In the genomic region with DNA sequence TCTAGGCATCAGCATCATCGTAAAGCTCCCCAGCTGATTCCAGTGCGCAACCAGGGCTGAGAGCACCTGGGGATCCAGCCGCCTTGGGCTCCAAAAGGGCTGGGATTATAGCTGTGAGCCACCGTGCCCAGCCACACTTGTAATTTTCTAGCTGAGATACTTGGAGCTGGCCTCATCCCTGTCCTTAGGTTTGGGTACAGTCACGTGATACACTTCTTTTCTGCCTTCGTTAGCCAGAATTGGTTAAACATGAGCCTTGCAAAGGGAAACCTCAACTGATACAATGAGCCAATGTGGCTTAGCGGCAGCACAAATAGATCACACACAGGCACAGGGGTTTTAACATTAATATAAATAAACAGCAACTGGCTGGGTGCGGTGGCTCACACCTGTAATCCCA, we compare ENCODE assay signal across 28 cellular contexts.
A peak's percentile ranks its signal among the peaks of the same experiment; 100 is the strongest.
DNase-seq lines count a peak whose midpoint lies in the region; ATAC-seq, FAIRE-seq and TF ChIP-seq lines count a peak whose summit lies in the region.
"Had no signal": no experiment of that assay in that cellular context is flagged by ENCODE, and none has a peak within 500 bp of the region (broad histone marks: within the 10 kb centered on the region; RNA-seq: fewer than 3 reads in every experiment).

No MANE protein-coding gene starts in this region.

- no peak overlapping the region for H3K9ac ChIP-seq in colonic mucosa (ENCODE audit: low read depth in 2 of 2, low read length in 2 of 2)
- H3K9ac ChIP-seq: BLaER1 had no signal

- 84% methylated on average over 8 of the region's 8 CpGs for WGBS in A549 (ENCODE audit: missing lambda C conversion rate)

- TF ChIP-seq POLR2A in A549 (IDR thresholded peaks at IDR 0.05; ENCODE audit: low read length) = no peak

- no peaks in the 10 kb centered on the region for H3K36me3 ChIP-seq in colonic mucosa
- H3K36me3 ChIP-seq: BE2C, BLaER1 had no signal

- ATAC-seq in A549 (no peak), GM21515 (IDR thresholded peaks at IDR 0.05; ENCODE audit: unreplicated experiment) (no peak)
- no peak for ATAC-seq in stimulated activated memory B cell treated with anti-CD40 and anti-IgM and Interleukin-4, amounts not matched to agents 10 μg/mL and 1 μg/mL and 100 μg/mL, for 72 hours
- ATAC-seq: GM12878 had no signal

- no peaks in the 10 kb centered on the region for H3K36me3 Mint-ChIP-seq in stimulated activated memory B cell treated with anti-CD40 and anti-IgM and Interleukin-4, amounts not matched to agents 10 μg/mL and 1 μg/mL and 100 μg/mL, for 72 hours
- no peaks in the 10 kb centered on the region for H3K36me3 Mint-ChIP-seq in endothelial cell (ENCODE audit: low read depth, unreplicated experiment)
- H3K36me3 Mint-ChIP-seq: CD14-positive monocyte; CD4-positive, alpha-beta memory T cell; CD4-positive, CD25-positive, alpha-beta regulatory T cell; CD8-positive, alpha-beta memory T cell had no signal

- FAIRE-seq in A549 (lab: Jason Lieb, UNC) = no peak
- FAIRE-seq: GM12878, GM12892, GM18507 had no signal

- no peak for TF ChIP-seq CTCF in A549 (IDR thresholded peaks at IDR 0.05)
- TF ChIP-seq CTCF in colonic mucosa (IDR thresholded peaks at IDR 0.05) = no peak
- TF ChIP-seq CTCF in endothelial cell (IDR thresholded peaks at IDR 0.05; ENCODE audit: unreplicated experiment) = no peak

- H3K27ac ChIP-seq in A549 = no peak overlapping the region
- peak overlapping the region; percentile 7 for H3K27ac ChIP-seq in colonic mucosa
- H3K27ac ChIP-seq: 22Rv1, BLaER1 had no signal

- no peak for TF ChIP-seq EP300 in A549 (IDR thresholded peaks at IDR 0.05)

- H3K27me3 Mint-ChIP-seq in stimulated activated memory B cell treated with anti-CD40 and anti-IgM and Interleukin-4, amounts not matched to agents 10 μg/mL and 1 μg/mL and 100 μg/mL, for 72 hours = no peaks in the 10 kb centered on the region
- peaks cover 8% of the 10 kb centered on the region for H3K27me3 Mint-ChIP-seq in endothelial cell (ENCODE audit: unreplicated experiment)

- H3K4me3 ChIP-seq in A549 = no peak overlapping the region
- no peak overlapping the region for H3K4me3 ChIP-seq in colonic mucosa
- H3K4me3 ChIP-seq: BLaER1, GM12878 had no signal

- DNase-seq in A549 (ENCODE audit: low read depth in 1 of 2, low spot score in 1 of 2) (no peak), colonic mucosa (no peak), islet precursor cell (peak; percentile 37), endothelial cell (ENCODE audit: low spot score) (no peak), posterior vena cava (ENCODE audit: low spot score) (no peak), germinal center (ENCODE audit: low spot score) (no peak)
- DNase-seq: ACHN; BE2C; C1 segment of cervical spinal cord; CD4-positive, alpha-beta memory T cell; CD4-positive, CD25-positive, alpha-beta regulatory T cell; CD8-positive, alpha-beta memory T cell; COR-L47; DMS 273 treated with DMSO at 0.1 percent for 48 hours; DMS153; DMS53; DMS79; DND-41; EL; GDM1 had no signal

- H3K9me3 ChIP-seq in A549 (no peaks in the 10 kb centered on the region), colonic mucosa (no peaks in the 10 kb centered on the region)
- H3K9me3 ChIP-seq: BE2C, BLaER1 had no signal

- H3K27me3 ChIP-seq in colonic mucosa = no peaks in the 10 kb centered on the region
- H3K27me3 ChIP-seq: BLaER1 had no signal

- peaks cover 15% of the 10 kb centered on the region for H3K4me1 ChIP-seq in A549
- peaks cover 9% of the 10 kb centered on the region for H3K4me1 ChIP-seq in colonic mucosa
- H3K4me1 ChIP-seq: BE2C, BLaER1 had no signal

- intact Hi-C loops in colonic mucosa (cut with DNase I) (no loop called here), posterior vena cava (cut with DNase I) (no loop called here)

- H3K9me3 Mint-ChIP-seq in stimulated activated memory B cell treated with anti-CD40 and anti-IgM and Interleukin-4, amounts not matched to agents 10 μg/mL and 1 μg/mL and 100 μg/mL, for 72 hours = no peaks in the 10 kb centered on the region
- no peaks in the 10 kb centered on the region for H3K9me3 Mint-ChIP-seq in endothelial cell (ENCODE audit: unreplicated experiment)
- H3K9me3 Mint-ChIP-seq: CD14-positive monocyte; CD4-positive, alpha-beta memory T cell; CD8-positive, alpha-beta memory T cell had no signal

- H3K4me3 Mint-ChIP-seq in stimulated activated memory B cell treated with anti-CD40 and anti-IgM and Interleukin-4, amounts not matched to agents 10 μg/mL and 1 μg/mL and 100 μg/mL, for 72 hours = no peak overlapping the region
- no peak overlapping the region for H3K4me3 Mint-ChIP-seq in endothelial cell (ENCODE audit: unreplicated experiment)
- H3K4me3 Mint-ChIP-seq: CD14-positive monocyte; CD4-positive, alpha-beta memory T cell; CD4-positive, CD25-positive, alpha-beta regulatory T cell; CD8-positive, alpha-beta memory T cell had no signal

- no peak for TF ChIP-seq RAD21 in A549 (conservative IDR thresholded peaks at IDR 0.05 in 1 of 2, IDR thresholded peaks at IDR 0.05 in 1 of 2)

- H3K4me1 Mint-ChIP-seq in stimulated activated memory B cell treated with anti-CD40 and anti-IgM and Interleukin-4, amounts not matched to agents 10 μg/mL and 1 μg/mL and 100 μg/mL, for 72 hours = peaks cover 32% of the 10 kb centered on the region
- peaks cover 8% of the 10 kb centered on the region for H3K4me1 Mint-ChIP-seq in endothelial cell (ENCODE audit: unreplicated experiment)

- POLR2A ChIA-PET in A549 (lab: Yijun Ruan, JAX) = no interaction called here

- CTCF ChIA-PET in A549 (lab: Yijun Ruan, JAX) = interaction anchor here (0.6 to 22.0 kb wide), 8 partner anchors 8 to 569 kb away, joined by 3 to 312 read pairs (median 5); no protein-coding TSS in a partner anchor

- peak overlapping the region; percentile 52 for H3K27ac Mint-ChIP-seq in stimulated activated memory B cell treated with anti-CD40 and anti-IgM and Interleukin-4, amounts not matched to agents 10 μg/mL and 1 μg/mL and 100 μg/mL, for 72 hours
- no peak overlapping the region for H3K27ac Mint-ChIP-seq in endothelial cell (ENCODE audit: unreplicated experiment)
- H3K27ac Mint-ChIP-seq: CD4-positive, alpha-beta memory T cell; CD4-positive, CD25-positive, alpha-beta regulatory T cell; CD8-positive, alpha-beta memory T cell had no signal

- no peak overlapping the region for H3K4me2 ChIP-seq in A549
- H3K4me2 ChIP-seq: BLaER1 had no signal

TF ChIP-seq in A549, 52 proteins besides CTCF, POLR2A, EP300 and RAD21:
- TF ChIP-seq, protein P1, sequence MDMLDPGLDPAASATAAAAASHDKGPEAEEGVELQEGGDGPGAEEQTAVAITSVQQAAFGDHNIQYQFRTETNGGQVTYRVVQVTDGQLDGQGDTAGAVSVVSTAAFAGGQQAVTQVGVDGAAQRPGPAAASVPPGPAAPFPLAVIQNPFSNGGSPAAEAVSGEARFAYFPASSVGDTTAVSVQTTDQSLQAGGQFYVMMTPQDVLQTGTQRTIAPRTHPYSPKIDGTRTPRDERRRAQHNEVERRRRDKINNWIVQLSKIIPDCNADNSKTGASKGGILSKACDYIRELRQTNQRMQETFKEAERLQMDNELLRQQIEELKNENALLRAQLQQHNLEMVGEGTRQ (IDR thresholded peaks at IDR 0.05) = 0 out of 2 replicates have a peak, but pooled peaks have one; percentile 15
- TF ChIP-seq CHD2 (IDR thresholded peaks at IDR 0.05; ENCODE audit: low read length, partially characterized antibody) = no peak
